ENCODE assay signal across 9 cellular contexts in genomic region chr22:41382610-41383009, GRCh38. TPM values are rescaled to one million over a fixed set of nuclear protein-coding genes. Genes with fewer than 3 reads are reported as not detected.
DNase-seq lines count a peak whose midpoint lies in the region; ATAC-seq and TF ChIP-seq lines count a peak whose summit lies in the region.
"Had no signal": no experiment of that assay in that cellular context is flagged by ENCODE, and none has a peak within 500 bp of the region (broad histone marks: within the 10 kb centered on the region; RNA-seq: fewer than 3 reads in every experiment).

No MANE protein-coding gene starts in this region.

- H3K27me3 ChIP-seq in SJSA1 (replicated peaks), result no peaks in the 10 kb centered on the region

- no peaks in the 10 kb centered on the region for H3K9me3 ChIP-seq in SJSA1 (replicated peaks)

- peaks cover 14% of the 10 kb centered on the region for H3K36me3 ChIP-seq in SJSA1

- H3K4me3 ChIP-seq in GM08714 (ENCODE audit: low read length) (peak overlapping the region; percentile 62), SJSA1 (peak overlapping the region; percentile 51), fibroblast of mammary gland (ENCODE audit: control insufficient read depth, low read depth, low read length) (peak overlapping the region; percentile 61), retinal pigment epithelial cell (ENCODE audit: low read length) (peak overlapping the region; percentile 70)

- no peak for ATAC-seq in GM19467 (IDR thresholded peaks at IDR 0.05; ENCODE audit: unreplicated experiment)
- no peak for ATAC-seq in GM21360 (IDR thresholded peaks at IDR 0.05; ENCODE audit: unreplicated experiment)

- peaks cover 17% of the 10 kb centered on the region for H3K4me1 ChIP-seq in SJSA1 (replicated peaks)

- TF ChIP-seq CTCF in fibroblast of mammary gland (conservative IDR thresholded peaks at IDR 0.05; ENCODE audit: control insufficient read depth, insufficient read depth, low read depth, low read length) (no peak), retinal pigment epithelial cell (conservative IDR thresholded peaks at IDR 0.05; ENCODE audit: low read depth, low read length) (no peak)

- H3K27ac ChIP-seq in SJSA1, result no peak overlapping the region

- DNase-seq in SJSA1 (ENCODE audit: low read depth in 1 of 2, low spot score in 2 of 2) (no peak), fibroblast of mammary gland (ENCODE audit: low read depth) (no peak), retinal pigment epithelial cell (ENCODE audit: low read depth) (no peak), HUDEP-2 (lab: John Stamatoyannopoulos, UW; ENCODE audit: unreplicated experiment in 76 of 76) (no peak), T-helper 9 cell (no peak)
- DNase-seq: NCI-H1694 treated with DMSO at 0.1 percent for 48 hours had no signal

RNA-seq across cellular contexts. Expression of gene TEF, which starts 0.9 kb away (rescaled TPM):
- 7.4 and 9.4 TPM in 2 replicates for total RNA-seq in SJSA1 (2014; rRNA removed; shearing (Covaris generic))
